In the genomic region with DNA sequence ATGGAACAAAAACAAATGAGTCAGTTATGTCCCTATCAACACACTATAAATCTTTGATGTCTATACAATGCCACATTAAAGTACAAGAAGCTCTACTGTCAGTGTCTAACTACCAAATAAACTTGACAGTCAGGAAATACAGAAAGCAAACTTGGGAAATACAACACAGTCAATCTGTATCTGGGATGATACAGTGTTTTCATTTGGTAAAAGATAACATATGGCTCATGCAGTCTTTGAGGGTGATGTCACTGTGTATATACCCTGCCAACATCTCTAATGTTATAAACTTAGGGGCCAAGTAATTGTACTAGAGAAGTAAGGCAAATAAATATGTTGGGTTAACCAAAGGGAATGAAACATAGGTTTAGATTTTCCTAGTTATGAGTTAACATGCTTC, we compare ENCODE assay signal across 17 cellular contexts.
DNase-seq lines count a peak whose midpoint lies in the region; ATAC-seq and TF ChIP-seq lines count a peak whose summit lies in the region.
"Had no signal": no experiment of that assay in that cellular context is flagged by ENCODE, and none has a peak within 500 bp of the region (broad histone marks: within the 10 kb centered on the region; RNA-seq: fewer than 3 reads in every experiment).

No MANE protein-coding gene starts in this region.

- CTCF ChIA-PET in RWPE1 (lab: Yijun Ruan, JAX), result no interaction called here

- H3K4me1 Mint-ChIP-seq in T-helper 17 cell, result no peaks in the 10 kb centered on the region

- TF ChIP-seq CTCF in HFF-Myc (IDR thresholded peaks at IDR 0.05; ENCODE audit: low read depth, low read length, missing control alignments) (no peak), RWPE1 (conservative IDR thresholded peaks at IDR 0.05; ENCODE audit: low read depth) (no peak)

- H3K9me3 ChIP-seq in adipocyte (ENCODE audit: control insufficient read depth, low read length) (peaks cover 12% of the 10 kb centered on the region), T-helper 17 cell (ENCODE audit: control insufficient read depth, low read length, poor library complexity, severe bottlenecking) (no peaks in the 10 kb centered on the region)
- H3K9me3 ChIP-seq: A549 had no signal

- H3K9ac ChIP-seq in adipocyte (ENCODE audit: low read length), result no peak overlapping the region

- DNase-seq in HFF-Myc (ENCODE audit: extremely low read depth, low read depth) (peak; percentile 42), adipocyte (ENCODE audit: low read depth) (peak; percentile 68), fibroblast of the conjunctiva (ENCODE audit: low read depth) (peak; percentile 70), RWPE1 (ENCODE audit: low spot score) (no peak), T-helper 17 cell (no peak)
- DNase-seq: activated CD8-positive, alpha-beta T cell treated with anti-CD3 and anti-CD28 coated beads for 36 hours; activated effector memory CD4-positive, alpha-beta T cell treated with anti-CD3 and anti-CD28 coated beads, Interleukin-2, amount 50 U/mL, for 16 hours; midbrain; NCI-H146; NCI-H69; occipital lobe had no signal

- H3K4me1 ChIP-seq in ACC112 (ENCODE audit: control insufficient read depth, insufficient read depth, low read length, unreplicated experiment), result peaks cover 26% of the 10 kb centered on the region
- peaks cover 4% of the 10 kb centered on the region for H3K4me1 ChIP-seq in adipocyte (ENCODE audit: control insufficient read depth, insufficient read depth, low read length)
- H3K4me1 ChIP-seq: A549 had no signal

- no peaks in the 10 kb centered on the region for H3K36me3 Mint-ChIP-seq in T-helper 17 cell (ENCODE audit: low read depth)

- POLR2A ChIA-PET in RWPE1 (lab: Yijun Ruan, JAX; ENCODE audit: low non-redundant PET), result no interaction called here

- H3K36me3 ChIP-seq in ACC112 (ENCODE audit: insufficient read depth, low read length) (no peaks in the 10 kb centered on the region), adipocyte (ENCODE audit: control insufficient read depth, insufficient read depth, low read length, severe bottlenecking) (no peaks in the 10 kb centered on the region)
- H3K36me3 ChIP-seq: thoracic aorta had no signal

- H3K4me3 Mint-ChIP-seq in T-helper 17 cell, result no peak overlapping the region
- H3K4me3 Mint-ChIP-seq: activated CD8-positive, alpha-beta T cell treated with anti-CD3 and anti-CD28 coated beads for 36 hours had no signal

- H3K27me3 Mint-ChIP-seq in T-helper 17 cell, result no peaks in the 10 kb centered on the region
- H3K27me3 Mint-ChIP-seq: activated CD8-positive, alpha-beta T cell treated with anti-CD3 and anti-CD28 coated beads for 36 hours had no signal

- no peak for ATAC-seq in GM21723 (IDR thresholded peaks at IDR 0.05; ENCODE audit: unreplicated experiment)
- ATAC-seq in GM18505 (IDR thresholded peaks at IDR 0.05; ENCODE audit: unreplicated experiment), result no peak
- ATAC-seq in T-helper 17 cell, result no peak
- ATAC-seq: A549; activated CD8-positive, alpha-beta T cell treated with anti-CD3 and anti-CD28 coated beads for 36 hours; esophagus mucosa had no signal

- H3K27ac ChIP-seq in ACC112 (ENCODE audit: low read depth, low read length), result peak overlapping the region; percentile 87
- H3K27ac ChIP-seq in RWPE1, result no peak overlapping the region
- H3K27ac ChIP-seq: A549, thoracic aorta had no signal

- H3K4me3 ChIP-seq in ACC112 (ENCODE audit: low read depth, low read length), result peak overlapping the region; percentile 10; the same call in 1 of the 2 replicates
- H3K4me3 ChIP-seq in HFF-Myc (replicated peaks; ENCODE audit: low read depth, low read length), result no peak overlapping the region
- no peak overlapping the region for H3K4me3 ChIP-seq in adipocyte (ENCODE audit: low read length)
- H3K4me3 ChIP-seq: A549, thoracic aorta had no signal

- H2AFZ ChIP-seq in ACC112 (ENCODE audit: low read length, unreplicated experiment), result peak overlapping the region; percentile 55

- no peaks in the 10 kb centered on the region for H3K79me2 ChIP-seq in ACC112 (ENCODE audit: control insufficient read depth, insufficient read depth, low read length, unreplicated experiment)

- TF ChIP-seq POLR2A in GM18505 (IDR thresholded peaks at IDR 0.05; ENCODE audit: borderline replicate concordance, extremely low read depth, insufficient read depth, insufficient read length), result no peak

- no peak overlapping the region for H3K27ac Mint-ChIP-seq in T-helper 17 cell
- H3K27ac Mint-ChIP-seq: activated CD8-positive, alpha-beta T cell treated with anti-CD3 and anti-CD28 coated beads for 36 hours had no signal

- no peaks in the 10 kb centered on the region for H3K27me3 ChIP-seq in ACC112 (ENCODE audit: insufficient read depth, low read length)
- no peaks in the 10 kb centered on the region for H3K27me3 ChIP-seq in adipocyte (replicated peaks; ENCODE audit: control insufficient read depth, insufficient read depth, low read length)

Comparison
In these comparisons a context has a peak if more than half of its experiments do, and no peak if none do; other contexts are left out.
1. DNase-seq: peak in HFF-Myc (single experiment), adipocyte (single experiment) and fibroblast of the conjunctiva (single experiment); none in RWPE1 (single experiment) and T-helper 17 cell (0 of 3).